ENCODE assay signal across 1 cellular context in the genomic region with DNA sequence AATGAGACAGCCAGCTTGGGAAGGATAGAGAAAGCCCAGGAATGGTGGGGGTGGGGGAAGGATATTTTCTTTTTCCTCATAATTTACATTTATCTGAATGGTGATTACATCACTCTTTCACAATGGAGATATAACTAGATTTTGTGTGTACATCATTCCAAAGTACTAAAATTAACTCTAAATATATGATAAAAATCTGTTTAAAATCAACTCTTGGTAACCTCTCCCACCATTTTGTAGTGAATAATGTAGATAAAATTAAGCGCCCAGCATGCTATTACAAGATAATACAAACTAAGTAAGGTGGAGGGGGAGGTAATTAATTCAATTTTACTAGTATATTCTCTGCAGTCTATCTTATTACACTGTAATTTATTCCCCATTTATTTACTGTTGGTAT.
TF ChIP-seq lines count a peak whose summit lies in the region.

No MANE protein-coding gene starts in this region.

TF ChIP-seq in GM23338, 12 proteins besides CTCF, POLR2A, EP300 and RAD21 (continued from another document):
- TF ChIP-seq STAT1 (IDR thresholded peaks at IDR 0.05; ENCODE audit: unreplicated experiment), result no peak
- TF ChIP-seq, protein P1, sequence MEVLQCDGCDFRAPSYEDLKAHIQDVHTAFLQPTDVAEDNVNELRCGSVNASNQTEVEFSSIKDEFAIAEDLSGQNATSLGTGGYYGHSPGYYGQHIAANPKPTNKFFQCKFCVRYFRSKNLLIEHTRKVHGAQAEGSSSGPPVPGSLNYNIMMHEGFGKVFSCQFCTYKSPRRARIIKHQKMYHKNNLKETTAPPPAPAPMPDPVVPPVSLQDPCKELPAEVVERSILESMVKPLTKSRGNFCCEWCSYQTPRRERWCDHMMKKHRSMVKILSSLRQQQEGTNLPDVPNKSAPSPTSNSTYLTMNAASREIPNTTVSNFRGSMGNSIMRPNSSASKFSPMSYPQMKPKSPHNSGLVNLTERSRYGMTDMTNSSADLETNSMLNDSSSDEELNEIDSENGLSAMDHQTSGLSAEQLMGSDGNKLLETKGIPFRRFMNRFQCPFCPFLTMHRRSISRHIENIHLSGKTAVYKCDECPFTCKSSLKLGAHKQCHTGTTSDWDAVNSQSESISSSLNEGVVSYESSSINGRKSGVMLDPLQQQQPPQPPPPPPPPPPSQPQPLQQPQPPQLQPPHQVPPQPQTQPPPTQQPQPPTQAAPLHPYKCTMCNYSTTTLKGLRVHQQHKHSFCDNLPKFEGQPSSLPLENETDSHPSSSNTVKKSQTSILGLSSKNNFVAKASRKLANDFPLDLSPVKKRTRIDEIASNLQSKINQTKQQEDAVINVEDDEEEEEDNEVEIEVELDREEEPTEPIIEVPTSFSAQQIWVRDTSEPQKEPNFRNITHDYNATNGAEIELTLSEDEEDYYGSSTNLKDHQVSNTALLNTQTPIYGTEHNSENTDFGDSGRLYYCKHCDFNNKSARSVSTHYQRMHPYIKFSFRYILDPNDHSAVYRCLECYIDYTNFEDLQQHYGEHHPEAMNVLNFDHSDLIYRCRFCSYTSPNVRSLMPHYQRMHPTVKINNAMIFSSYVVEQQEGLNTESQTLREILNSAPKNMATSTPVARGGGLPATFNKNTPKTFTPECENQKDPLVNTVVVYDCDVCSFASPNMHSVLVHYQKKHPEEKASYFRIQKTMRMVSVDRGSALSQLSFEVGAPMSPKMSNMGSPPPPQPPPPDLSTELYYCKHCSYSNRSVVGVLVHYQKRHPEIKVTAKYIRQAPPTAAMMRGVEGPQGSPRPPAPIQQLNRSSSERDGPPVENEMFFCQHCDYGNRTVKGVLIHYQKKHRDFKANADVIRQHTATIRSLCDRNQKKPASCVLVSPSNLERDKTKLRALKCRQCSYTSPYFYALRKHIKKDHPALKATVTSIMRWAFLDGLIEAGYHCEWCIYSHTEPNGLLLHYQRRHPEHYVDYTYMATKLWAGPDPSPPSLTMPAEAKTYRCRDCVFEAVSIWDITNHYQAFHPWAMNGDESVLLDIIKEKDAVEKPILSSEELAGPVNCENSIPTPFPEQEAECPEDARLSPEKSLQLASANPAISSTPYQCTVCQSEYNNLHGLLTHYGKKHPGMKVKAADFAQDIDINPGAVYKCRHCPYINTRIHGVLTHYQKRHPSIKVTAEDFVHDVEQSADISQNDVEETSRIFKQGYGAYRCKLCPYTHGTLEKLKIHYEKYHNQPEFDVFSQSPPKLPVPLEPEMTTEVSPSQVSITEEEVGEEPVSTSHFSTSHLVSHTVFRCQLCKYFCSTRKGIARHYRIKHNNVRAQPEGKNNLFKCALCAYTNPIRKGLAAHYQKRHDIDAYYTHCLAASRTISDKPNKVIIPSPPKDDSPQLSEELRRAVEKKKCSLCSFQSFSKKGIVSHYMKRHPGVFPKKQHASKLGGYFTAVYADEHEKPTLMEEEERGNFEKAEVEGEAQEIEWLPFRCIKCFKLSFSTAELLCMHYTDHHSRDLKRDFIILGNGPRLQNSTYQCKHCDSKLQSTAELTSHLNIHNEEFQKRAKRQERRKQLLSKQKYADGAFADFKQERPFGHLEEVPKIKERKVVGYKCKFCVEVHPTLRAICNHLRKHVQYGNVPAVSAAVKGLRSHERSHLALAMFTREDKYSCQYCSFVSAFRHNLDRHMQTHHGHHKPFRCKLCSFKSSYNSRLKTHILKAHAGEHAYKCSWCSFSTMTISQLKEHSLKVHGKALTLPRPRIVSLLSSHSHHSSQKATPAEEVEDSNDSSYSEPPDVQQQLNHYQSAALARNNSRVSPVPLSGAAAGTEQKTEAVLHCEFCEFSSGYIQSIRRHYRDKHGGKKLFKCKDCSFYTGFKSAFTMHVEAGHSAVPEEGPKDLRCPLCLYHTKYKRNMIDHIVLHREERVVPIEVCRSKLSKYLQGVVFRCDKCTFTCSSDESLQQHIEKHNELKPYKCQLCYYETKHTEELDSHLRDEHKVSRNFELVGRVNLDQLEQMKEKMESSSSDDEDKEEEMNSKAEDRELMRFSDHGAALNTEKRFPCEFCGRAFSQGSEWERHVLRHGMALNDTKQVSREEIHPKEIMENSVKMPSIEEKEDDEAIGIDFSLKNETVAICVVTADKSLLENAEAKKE (CRISPR knock-in tag; IDR thresholded peaks at IDR 0.05), result no peak
- TF ChIP-seq, protein P2, sequence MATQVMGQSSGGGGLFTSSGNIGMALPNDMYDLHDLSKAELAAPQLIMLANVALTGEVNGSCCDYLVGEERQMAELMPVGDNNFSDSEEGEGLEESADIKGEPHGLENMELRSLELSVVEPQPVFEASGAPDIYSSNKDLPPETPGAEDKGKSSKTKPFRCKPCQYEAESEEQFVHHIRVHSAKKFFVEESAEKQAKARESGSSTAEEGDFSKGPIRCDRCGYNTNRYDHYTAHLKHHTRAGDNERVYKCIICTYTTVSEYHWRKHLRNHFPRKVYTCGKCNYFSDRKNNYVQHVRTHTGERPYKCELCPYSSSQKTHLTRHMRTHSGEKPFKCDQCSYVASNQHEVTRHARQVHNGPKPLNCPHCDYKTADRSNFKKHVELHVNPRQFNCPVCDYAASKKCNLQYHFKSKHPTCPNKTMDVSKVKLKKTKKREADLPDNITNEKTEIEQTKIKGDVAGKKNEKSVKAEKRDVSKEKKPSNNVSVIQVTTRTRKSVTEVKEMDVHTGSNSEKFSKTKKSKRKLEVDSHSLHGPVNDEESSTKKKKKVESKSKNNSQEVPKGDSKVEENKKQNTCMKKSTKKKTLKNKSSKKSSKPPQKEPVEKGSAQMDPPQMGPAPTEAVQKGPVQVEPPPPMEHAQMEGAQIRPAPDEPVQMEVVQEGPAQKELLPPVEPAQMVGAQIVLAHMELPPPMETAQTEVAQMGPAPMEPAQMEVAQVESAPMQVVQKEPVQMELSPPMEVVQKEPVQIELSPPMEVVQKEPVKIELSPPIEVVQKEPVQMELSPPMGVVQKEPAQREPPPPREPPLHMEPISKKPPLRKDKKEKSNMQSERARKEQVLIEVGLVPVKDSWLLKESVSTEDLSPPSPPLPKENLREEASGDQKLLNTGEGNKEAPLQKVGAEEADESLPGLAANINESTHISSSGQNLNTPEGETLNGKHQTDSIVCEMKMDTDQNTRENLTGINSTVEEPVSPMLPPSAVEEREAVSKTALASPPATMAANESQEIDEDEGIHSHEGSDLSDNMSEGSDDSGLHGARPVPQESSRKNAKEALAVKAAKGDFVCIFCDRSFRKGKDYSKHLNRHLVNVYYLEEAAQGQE (IDR thresholded peaks at IDR 0.05; ENCODE audit: unreplicated experiment), result no peak
TF ChIP-seq in GM23338: peak in this region for 0.
